8 cellular contexts compared by ENCODE assay signal in the genomic region with DNA sequence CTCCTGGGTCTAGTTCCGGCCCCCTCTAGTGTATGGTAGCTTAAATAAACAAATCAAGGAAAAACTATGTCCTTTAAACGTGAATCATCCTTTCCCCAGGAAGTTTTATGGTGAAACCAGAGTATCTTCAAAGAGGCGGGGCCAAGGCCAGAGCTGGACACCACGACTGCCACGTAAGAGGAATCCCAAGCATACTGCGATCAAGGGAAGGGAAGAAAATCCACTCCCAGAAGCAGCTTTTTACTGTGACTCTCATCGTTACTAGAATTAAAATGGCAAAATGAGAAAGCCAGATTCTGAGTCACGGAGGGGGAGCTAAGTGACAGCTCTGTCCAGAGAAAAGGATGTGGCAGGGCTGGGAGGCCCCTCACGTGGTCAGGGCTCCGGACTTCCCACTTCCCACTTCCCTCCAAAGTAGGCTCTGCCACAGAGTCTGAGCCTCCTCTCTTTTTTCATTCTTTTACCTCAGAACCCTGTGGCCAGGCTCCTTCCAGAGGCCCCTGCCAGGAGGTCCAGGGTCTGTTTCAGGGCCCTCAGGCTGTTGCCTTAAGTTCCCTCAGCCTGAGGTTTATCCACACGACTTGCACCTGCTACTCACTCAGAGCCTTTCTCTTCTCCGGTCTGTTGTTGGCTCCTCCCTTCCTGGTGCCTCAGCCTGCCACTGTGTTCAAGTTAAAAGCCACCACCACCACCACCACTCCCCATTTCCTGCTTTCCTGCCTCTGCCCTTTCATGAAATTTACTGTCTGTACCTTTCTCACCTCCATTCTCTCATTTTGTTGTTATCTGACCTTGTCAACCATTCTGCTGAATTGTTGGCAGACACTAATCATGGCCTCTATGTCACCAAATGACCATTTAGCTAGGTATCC. TPM values are rescaled to one million over a fixed set of nuclear protein-coding genes. Genes with fewer than 3 reads are reported as not detected.
DNase-seq lines count a peak whose midpoint lies in the region; ATAC-seq and TF ChIP-seq lines count a peak whose summit lies in the region.

No MANE protein-coding gene starts in this region.

- peak overlapping the region; percentile 97 for H3K4me3 Mint-ChIP-seq in CD14-positive monocyte

- TF ChIP-seq CTCF in CD14-positive monocyte (IDR thresholded peaks at IDR 0.05): no peak

- peaks cover 2% of the 10 kb centered on the region in 2 donors for H3K36me3 Mint-ChIP-seq in CD14-positive monocyte

- peak overlapping the region; percentile 97 to 99 (median 99) for H3K27ac Mint-ChIP-seq in CD14-positive monocyte

- peaks cover 0 to 2% (median 0%) of the 10 kb centered on the region in 3 donors for H3K27me3 Mint-ChIP-seq in CD14-positive monocyte (ENCODE audit: low read depth in 3 of 3)

- peaks cover 82% of the 10 kb centered on the region for H3K4me1 Mint-ChIP-seq in CD14-positive monocyte

- no peaks in the 10 kb centered on the region for H3K9me3 Mint-ChIP-seq in CD14-positive monocyte

- intact Hi-C loops in CD14-positive monocyte (cut with micrococcal nuclease): loop anchor here in 1 of 2 donors (10.0 kb wide), 1 partner anchor 89 kb away; a partner anchor contains a TSS

- ATAC-seq in GM19328 (IDR thresholded peaks at IDR 0.05; ENCODE audit: unreplicated experiment) (peak; percentile 44), HG03439 (IDR thresholded peaks at IDR 0.05; ENCODE audit: unreplicated experiment) (peak; percentile 37), SK-N-SH treated with all-trans-retinoic acid at 6 μM for 48 hours (peak; percentile 77)

- DNase-seq in CD14-positive monocyte (ENCODE audit: low spot score): peak; percentile 78
- peak; percentile 76 for DNase-seq in astrocyte of the hippocampus (ENCODE audit: low read depth, low spot score)
- peak; percentile 97 for DNase-seq in iris pigment epithelial cell (ENCODE audit: low read depth)
- peak; percentile 31 for DNase-seq in stimulated activated CD4-positive, alpha-beta T cell treated with anti-CD3 and anti-CD28 coated beads, Interleukin-2, amount 100 ng/mL, for 4 hours (ENCODE audit: low read depth)
- DNase-seq in globus pallidus (ENCODE audit: low spot score): no peak

TF ChIP-seq in SK-N-SH treated with all-trans-retinoic acid at 6 μM for 48 hours, 23 proteins besides CTCF, POLR2A, EP300 and RAD21:
- TF ChIP-seq ZFP30 (CRISPR knock-in tag; IDR thresholded peaks at IDR 0.05) (no peak), OSR1 (CRISPR knock-in tag; IDR thresholded peaks at IDR 0.05) (no peak), SNAI2 (CRISPR knock-in tag; IDR thresholded peaks at IDR 0.05) (no peak), ZNF565 (CRISPR knock-in tag; conservative IDR thresholded peaks at IDR 0.05; ENCODE audit: low read depth) (no peak), TCF4 (CRISPR knock-in tag; IDR thresholded peaks at IDR 0.05; ENCODE audit: borderline replicate concordance) (no peak)
TF ChIP-seq in SK-N-SH treated with all-trans-retinoic acid at 6 μM for 48 hours: peak in this region for 0.

RNA-seq across cellular contexts. Expression of a gene that starts 1.4 kb away (rescaled TPM):
- 100 to 1,000 TPM; 555 to 603 TPM for polyA plus RNA-seq in CD14-positive monocyte
